Comparison of ENCODE assay signal across 8 cellular contexts in the genomic region with DNA sequence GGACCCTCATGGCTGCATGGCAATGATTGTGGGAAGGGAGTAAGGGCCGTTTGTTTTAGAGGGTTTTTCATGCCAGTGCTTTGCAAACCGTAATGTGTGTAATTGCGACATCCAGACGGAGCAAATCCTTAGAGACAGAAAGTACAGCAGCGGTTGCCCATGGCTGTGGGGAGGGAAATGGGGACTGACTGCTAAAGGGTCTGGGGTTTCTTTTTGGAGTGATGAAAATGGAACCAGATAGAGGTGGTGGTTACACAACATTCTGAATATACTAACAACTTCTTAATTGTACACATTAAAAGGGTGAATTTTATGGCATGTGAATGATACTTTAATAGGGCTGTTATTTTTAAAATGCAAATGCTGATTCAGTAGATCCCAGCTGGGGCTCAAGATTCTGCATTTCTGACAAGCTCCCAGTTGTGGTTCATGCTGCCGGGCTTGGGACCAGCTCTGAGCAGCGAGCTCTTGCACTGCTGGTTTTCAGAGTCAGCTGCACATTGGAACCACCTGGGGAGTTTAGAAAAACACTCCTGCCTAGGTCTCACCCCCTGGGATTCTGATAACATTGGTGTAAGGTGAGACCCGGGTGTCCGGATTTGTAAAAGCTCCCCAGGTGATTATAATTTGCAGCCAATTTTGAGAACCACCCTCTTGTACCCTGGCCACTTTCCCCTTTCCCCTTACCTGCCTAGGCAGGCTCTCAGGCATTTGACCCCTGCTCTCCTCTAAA. TPM values are rescaled to one million over a fixed set of nuclear protein-coding genes. Genes with fewer than 3 reads are reported as not detected.
A peak's percentile ranks its signal among the peaks of the same experiment; 100 is the strongest.
DNase-seq lines count a peak whose midpoint lies in the region; ATAC-seq and TF ChIP-seq lines count a peak whose summit lies in the region.

No MANE protein-coding gene starts in this region.

- no peaks in the 10 kb centered on the region for H4K20me1 ChIP-seq in PC-9 (ENCODE audit: insufficient read depth)

- peak overlapping the region; percentile 39 for H3K4me3 ChIP-seq in HEK293 (ENCODE audit: low read depth, low read length)
- H3K4me3 ChIP-seq in PC-9, result peak overlapping the region; percentile 86
- peak overlapping the region; percentile 24 for H3K4me3 ChIP-seq in mucosa of descending colon

- H3K36me3 ChIP-seq in HEK293 (ENCODE audit: control insufficient read depth in 2 of 2, insufficient read depth in 1 of 2, low read length in 2 of 2) (no peaks in the 10 kb centered on the region), PC-9 (ENCODE audit: low read depth) (no peaks in the 10 kb centered on the region), mucosa of descending colon (ENCODE audit: low read depth) (no peaks in the 10 kb centered on the region)

- peaks cover 19% of the 10 kb centered on the region for H3K79me2 ChIP-seq in PC-9 (ENCODE audit: low read depth)

- H3K27ac ChIP-seq in HEK293 (ENCODE audit: extremely low read depth, low read depth, low read length) (peak overlapping the region; percentile 86), PC-9 (peak overlapping the region; percentile 90)

- ATAC-seq in mucosa of descending colon, result no peak
- ATAC-seq in GM19463 (IDR thresholded peaks at IDR 0.05; ENCODE audit: unreplicated experiment), result no peak
- ATAC-seq in HG03196 (IDR thresholded peaks at IDR 0.05; ENCODE audit: unreplicated experiment), result no peak
- no peak for ATAC-seq in HG02571 (IDR thresholded peaks at IDR 0.05; ENCODE audit: unreplicated experiment)

- peaks cover 25% of the 10 kb centered on the region for H3F3A ChIP-seq in PC-9 (ENCODE audit: insufficient read depth, low read depth)

- CTCF ChIA-PET in HEK293 (lab: Yijun Ruan, JAX) (interaction anchor here (0.6 to 8.5 kb wide), 7 partner anchors 10 to 218 kb away, joined by 3 to 161 read pairs (median 5); a partner anchor contains a TSS), PC-9 (lab: Charles Lee) (interaction anchor here (0.7 to 1.0 kb wide), 3 partner anchors 9 to 101 kb away, joined by 3 to 10 read pairs (median 6); a partner anchor contains a TSS)

- TF ChIP-seq CTCF in HEK293 (tag by site-specific recombination; IDR thresholded peaks at IDR 0.05) (no peak), PC-9 (conservative IDR thresholded peaks at IDR 0.05) (no peak), mucosa of descending colon (IDR thresholded peaks at IDR 0.05) (no peak)

- peak overlapping the region; percentile 72 for H2AFZ ChIP-seq in PC-9

- BruUV-seq in PC-9 (replicated peaks; lab: Mats Ljungman, UMichigan), result TSS peak; percentile 53

- H3K9me3 ChIP-seq in HEK293 (ENCODE audit: control insufficient read depth, insufficient read depth, low read depth, low read length) (no peaks in the 10 kb centered on the region), PC-9 (ENCODE audit: insufficient read depth, low read depth) (no peaks in the 10 kb centered on the region), mucosa of descending colon (no peaks in the 10 kb centered on the region)

- no peaks in the 10 kb centered on the region for H3K9me2 ChIP-seq in PC-9 (ENCODE audit: insufficient read depth)

- POLR2A ChIA-PET in HEK293 (lab: Yijun Ruan, JAX) (interaction anchor here (2.3 to 3.9 kb wide), 2 partner anchors 11 to 41 kb away, joined by 5 to 23 read pairs; no protein-coding TSS in a partner anchor), PC-9 (lab: Charles Lee; ENCODE audit: unreplicated experiment) (interaction anchor here (1.2 kb wide), 1 partner anchor 40 kb away, joined by 12 read pairs; no protein-coding TSS in a partner anchor)

- intact Hi-C loops in PC-9 (cut with micrococcal nuclease; ENCODE audit: unreplicated experiment) (loop anchor here (2.0 kb wide), 1 partner anchor 21 kb away; no protein-coding TSS in a partner anchor), mucosa of descending colon (cut with DNase I, micrococcal nuclease) (no loop called here)

- DNase-seq in PC-9 (peak in 1 of 2 experiments; percentile 36), cerebellar cortex (ENCODE audit: low spot score) (peak; percentile 9), mucosa of descending colon (no peak), COR-L47 (lab: John Stamatoyannopoulos, UW) (no peak)

- H3K4me1 ChIP-seq in HEK293 (ENCODE audit: control insufficient read depth, insufficient read depth, low read length) (peaks cover 18% of the 10 kb centered on the region), PC-9 (replicated peaks; ENCODE audit: insufficient read depth) (peaks cover 44% of the 10 kb centered on the region), mucosa of descending colon (ENCODE audit: low read depth) (peaks cover 19% of the 10 kb centered on the region)

- peak overlapping the region; percentile 88 for H3K4me2 ChIP-seq in PC-9

- H3K27me3 ChIP-seq in PC-9 (ENCODE audit: insufficient read depth, low read depth), result no peaks in the 10 kb centered on the region

TF ChIP-seq in HEK293, 187 proteins besides CTCF, POLR2A, EP300 and RAD21:
- TF ChIP-seq ZNF121 (tag by site-specific recombination; IDR thresholded peaks at IDR 0.05) (no peak), TRIM28 (IDR thresholded peaks at IDR 0.05; ENCODE audit: borderline replicate concordance, low read length) (no peak), GLIS1 (tag by site-specific recombination; IDR thresholded peaks at IDR 0.05) (peak; percentile 86), ZNF830 (tag by site-specific recombination; IDR thresholded peaks at IDR 0.05; ENCODE audit: low read depth) (no peak), ZBTB20 (tag by site-specific recombination; IDR thresholded peaks at IDR 0.05) (peak; percentile 34), ZNF843 (tag by site-specific recombination; IDR thresholded peaks at IDR 0.05) (no peak), ZBTB1 (tag by site-specific recombination; IDR thresholded peaks at IDR 0.05) (no peak), ZNF677 (tag by site-specific recombination; IDR thresholded peaks at IDR 0.05) (no peak), ZNF169 (tag by site-specific recombination; IDR thresholded peaks at IDR 0.05) (no peak), ZIC2 (tag by site-specific recombination; IDR thresholded peaks at IDR 0.05) (peak; percentile 64), ZNF571 (tag by site-specific recombination; IDR thresholded peaks at IDR 0.05) (no peak), ZNF548 (tag by site-specific recombination; IDR thresholded peaks at IDR 0.05) (no peak), TCF7L2 (IDR thresholded peaks at IDR 0.05; ENCODE audit: borderline replicate concordance, low read depth, low read length) (no peak), ZSCAN16 (tag by site-specific recombination; IDR thresholded peaks at IDR 0.05) (peak; percentile 74), MZF1 (tag by site-specific recombination; IDR thresholded peaks at IDR 0.05; ENCODE audit: borderline replicate concordance) (no peak)
- TF ChIP-seq, protein P1, sequence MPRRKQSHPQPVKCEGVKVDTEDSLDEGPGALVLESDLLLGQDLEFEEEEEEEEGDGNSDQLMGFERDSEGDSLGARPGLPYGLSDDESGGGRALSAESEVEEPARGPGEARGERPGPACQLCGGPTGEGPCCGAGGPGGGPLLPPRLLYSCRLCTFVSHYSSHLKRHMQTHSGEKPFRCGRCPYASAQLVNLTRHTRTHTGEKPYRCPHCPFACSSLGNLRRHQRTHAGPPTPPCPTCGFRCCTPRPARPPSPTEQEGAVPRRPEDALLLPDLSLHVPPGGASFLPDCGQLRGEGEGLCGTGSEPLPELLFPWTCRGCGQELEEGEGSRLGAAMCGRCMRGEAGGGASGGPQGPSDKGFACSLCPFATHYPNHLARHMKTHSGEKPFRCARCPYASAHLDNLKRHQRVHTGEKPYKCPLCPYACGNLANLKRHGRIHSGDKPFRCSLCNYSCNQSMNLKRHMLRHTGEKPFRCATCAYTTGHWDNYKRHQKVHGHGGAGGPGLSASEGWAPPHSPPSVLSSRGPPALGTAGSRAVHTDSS (tag by site-specific recombination; IDR thresholded peaks at IDR 0.05), result 0 out of 2 replicates have a peak, but pooled peaks have one; percentile 4
- TF ChIP-seq, protein P2, sequence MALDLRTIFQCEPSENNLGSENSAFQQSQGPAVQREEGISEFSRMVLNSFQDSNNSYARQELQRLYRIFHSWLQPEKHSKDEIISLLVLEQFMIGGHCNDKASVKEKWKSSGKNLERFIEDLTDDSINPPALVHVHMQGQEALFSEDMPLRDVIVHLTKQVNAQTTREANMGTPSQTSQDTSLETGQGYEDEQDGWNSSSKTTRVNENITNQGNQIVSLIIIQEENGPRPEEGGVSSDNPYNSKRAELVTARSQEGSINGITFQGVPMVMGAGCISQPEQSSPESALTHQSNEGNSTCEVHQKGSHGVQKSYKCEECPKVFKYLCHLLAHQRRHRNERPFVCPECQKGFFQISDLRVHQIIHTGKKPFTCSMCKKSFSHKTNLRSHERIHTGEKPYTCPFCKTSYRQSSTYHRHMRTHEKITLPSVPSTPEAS (tag by site-specific recombination; IDR thresholded peaks at IDR 0.05), result no peak
- TF ChIP-seq, protein P3, sequence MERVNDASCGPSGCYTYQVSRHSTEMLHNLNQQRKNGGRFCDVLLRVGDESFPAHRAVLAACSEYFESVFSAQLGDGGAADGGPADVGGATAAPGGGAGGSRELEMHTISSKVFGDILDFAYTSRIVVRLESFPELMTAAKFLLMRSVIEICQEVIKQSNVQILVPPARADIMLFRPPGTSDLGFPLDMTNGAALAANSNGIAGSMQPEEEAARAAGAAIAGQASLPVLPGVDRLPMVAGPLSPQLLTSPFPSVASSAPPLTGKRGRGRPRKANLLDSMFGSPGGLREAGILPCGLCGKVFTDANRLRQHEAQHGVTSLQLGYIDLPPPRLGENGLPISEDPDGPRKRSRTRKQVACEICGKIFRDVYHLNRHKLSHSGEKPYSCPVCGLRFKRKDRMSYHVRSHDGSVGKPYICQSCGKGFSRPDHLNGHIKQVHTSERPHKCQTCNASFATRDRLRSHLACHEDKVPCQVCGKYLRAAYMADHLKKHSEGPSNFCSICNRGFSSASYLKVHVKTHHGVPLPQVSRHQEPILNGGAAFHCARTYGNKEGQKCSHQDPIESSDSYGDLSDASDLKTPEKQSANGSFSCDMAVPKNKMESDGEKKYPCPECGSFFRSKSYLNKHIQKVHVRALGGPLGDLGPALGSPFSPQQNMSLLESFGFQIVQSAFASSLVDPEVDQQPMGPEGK (tag by site-specific recombination; IDR thresholded peaks at IDR 0.05), result 0 out of 2 replicates have a peak, but pooled peaks have one; percentile 17

RNA-seq across cellular contexts. Expression of a gene that starts 47.7 kb away (rescaled TPM):
- 67.4 and 67.9 TPM in 2 replicates for total RNA-seq in PC-9 (2021)
- 10 to 100 TPM; 10.5 to 18.0 (median 16.2) TPM for total RNA-seq in mucosa of descending colon

Comparison
In these comparisons a context has a peak if more than half of its experiments do, and no peak if none do; other contexts are left out.
1. H3K4me3 ChIP-seq: peak in every context shown above with its lines; median percentile 86 in PC-9; 39 in HEK293; 24 in mucosa of descending colon.